8 cellular contexts compared by ENCODE assay signal in the genomic region with DNA sequence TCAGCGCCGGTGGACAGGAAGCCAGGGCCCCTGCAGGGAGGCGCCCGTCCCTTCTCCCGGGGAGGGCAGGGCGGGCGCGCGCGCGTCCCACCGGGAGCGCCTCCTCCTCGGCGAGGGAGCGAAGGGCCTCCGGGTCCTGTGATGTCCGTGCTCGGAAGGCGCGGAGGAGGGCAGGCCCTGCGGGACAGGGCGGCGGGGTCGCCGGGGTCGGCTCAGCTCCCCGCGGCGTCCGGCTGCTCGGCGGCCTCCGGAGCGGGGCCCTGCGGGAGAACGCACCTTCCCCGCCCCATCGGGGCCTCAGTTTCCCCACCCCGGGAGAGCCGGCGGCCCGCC. TPM values are rescaled to one million over a fixed set of nuclear protein-coding genes. Genes with fewer than 3 reads are reported as not detected.
DNase-seq lines count a peak whose midpoint lies in the region; ATAC-seq and TF ChIP-seq lines count a peak whose summit lies in the region.

No MANE protein-coding gene starts in this region.

- H3K4me2 ChIP-seq in mammary epithelial cell (ENCODE audit: insufficient read depth, low read depth, low read length) = peak overlapping the region; percentile 95

- peaks cover 23% of the 10 kb centered on the region for H3K79me2 ChIP-seq in mammary epithelial cell (ENCODE audit: insufficient read depth, low read length)

- TF ChIP-seq CTCF in mammary epithelial cell (conservative IDR thresholded peaks at IDR 0.05 in 1 of 2, IDR thresholded peaks at IDR 0.05 in 1 of 2; ENCODE audit: extremely low read depth in 1 of 2, insufficient read depth in 1 of 2, low read depth in 1 of 2, low read length in 2 of 2) = no peak

- peak overlapping the region; percentile 71 for H3K9ac ChIP-seq in mammary epithelial cell (ENCODE audit: insufficient read depth, low read length)

- peak overlapping the region; percentile 69 to 76 (median 69) for H3K4me3 ChIP-seq in mammary epithelial cell (replicated peaks in 1 of 3; ENCODE audit: insufficient read depth in 1 of 3, low read depth in 2 of 3, low read length in 3 of 3)

- H2AFZ ChIP-seq in mammary epithelial cell (ENCODE audit: low read depth, low read length) = peak overlapping the region; percentile 94

- no TSS peak for BruUV-seq in mammary epithelial cell (replicated peaks; lab: Mats Ljungman, UMichigan)

- intact Hi-C loops in mammary epithelial cell (cut with micrococcal nuclease) = loop anchor here (10.0 kb wide), 1 partner anchor 102 kb away; no protein-coding TSS in a partner anchor

- 4% methylated on average over 5 of the region's 43 CpGs for WGBS in mammary epithelial cell (ENCODE audit: low coverage, missing lambda C conversion rate)

- H3K9me3 ChIP-seq in mammary epithelial cell (replicated peaks; ENCODE audit: insufficient read depth, low read length) = no peaks in the 10 kb centered on the region

- no peaks in the 10 kb centered on the region for H4K20me1 ChIP-seq in mammary epithelial cell (ENCODE audit: insufficient read depth, low read length)

- H3K27ac ChIP-seq in mammary epithelial cell (ENCODE audit: insufficient read depth, low read depth, low read length) (peak overlapping the region; percentile 30), temporal lobe (ENCODE audit: low read depth, low read length) (peak overlapping the region; percentile 19)

- H3K27me3 ChIP-seq in mammary epithelial cell (ENCODE audit: insufficient read depth, low read length) = no peaks in the 10 kb centered on the region

- H3K36me3 ChIP-seq in mammary epithelial cell (ENCODE audit: insufficient read depth, low read length) = no peaks in the 10 kb centered on the region

- DNase-seq in NCI-H82 (lab: John Stamatoyannopoulos, UW) (peak; percentile 44), NCI-H82 treated with DMSO at 0.1 percent for 48 hours (lab: John Stamatoyannopoulos, UW; ENCODE audit: unreplicated experiment) (no peak), NOMO-1 treated with dmso at 0.1 percent for 144 hours (lab: John Stamatoyannopoulos, UW; ENCODE audit: unreplicated experiment) (peak; percentile 39), mammary epithelial cell (peak; percentile 58), left kidney (ENCODE audit: low read depth, low spot score) (peak; percentile 60), activated gamma-delta T cell (lab: John Stamatoyannopoulos, UW) (no peak)

- CTCF ChIA-PET in mammary epithelial cell (lab: Charles Lee; ENCODE audit: low non-redundant PET) = interaction anchor here (0.6 to 0.7 kb wide), 5 partner anchors 19 to 388 kb away, joined by 3 to 14 read pairs (median 7); no protein-coding TSS in a partner anchor

- dilution Hi-C loops in mammary epithelial cell (cut with HindIII; ENCODE audit: low sequenced_read_pairs) = loop anchor here (10.0 kb wide), 1 partner anchor 78 kb away; no protein-coding TSS in a partner anchor

- peaks cover 25% of the 10 kb centered on the region for H3K4me1 ChIP-seq in mammary epithelial cell (ENCODE audit: insufficient read depth, low read length)

- in situ Hi-C loops in mammary epithelial cell (cut with MboI; ENCODE audit: low sequenced_read_pairs in 2 of 2) = no loop called here

- ATAC-seq in HG02610 (IDR thresholded peaks at IDR 0.05; ENCODE audit: unreplicated experiment) = peak; percentile 18

RNA-seq across cellular contexts. Expression of gene EXD3, which starts 0.3 kb away (rescaled TPM):
- 10 to 100 TPM in 1 of 2 donors, 1 to 10 TPM in 1; 9.1 to 10.8 TPM for total RNA-seq in mammary epithelial cell
- polyA plus RNA-seq in mammary epithelial cell = 3.2 TPM
- 0.31 TPM for polyA minus RNA-seq in mammary epithelial cell
- 14.0 TPM for total RNA-seq in temporal lobe

RNA-seq across cellular contexts. Expression of gene NOXA1, which starts 0.6 kb away (rescaled TPM):
- total RNA-seq in mammary epithelial cell (1 to 10 TPM in 1 of 2 donors, under 1 TPM in 1; 0.82 to 2.0 TPM), temporal lobe (2.0 TPM)
- 0.18 TPM for polyA plus RNA-seq in mammary epithelial cell
- not detected for polyA minus RNA-seq in mammary epithelial cell

RNA-seq across cellular contexts. Expression of gene ENTPD8, which starts 18.5 kb away (rescaled TPM):
- total RNA-seq in mammary epithelial cell (under 1 TPM in 1 of 2 donors, not detected in 1; 0.83 TPM), temporal lobe (not detected)
- polyA plus RNA-seq in mammary epithelial cell = 0.02 TPM
- polyA minus RNA-seq in mammary epithelial cell = not detected

RNA-seq across cellular contexts. Expression of gene NSMF, which starts 36.5 kb away (rescaled TPM):
- total RNA-seq in mammary epithelial cell (10 to 100 TPM; 29.7 to 42.0 TPM), temporal lobe (57.0 TPM)
- 28.2 TPM for polyA plus RNA-seq in mammary epithelial cell
- 35.2 TPM for polyA minus RNA-seq in mammary epithelial cell

Comparison
In these comparisons a context has a peak if more than half of its experiments do, and no peak if none do; other contexts are left out.
1. DNase-seq: peak in NCI-H82 (single experiment), NOMO-1 treated with dmso at 0.1 percent for 144 hours (single experiment), mammary epithelial cell (single experiment) and left kidney (single experiment); none in NCI-H82 treated with DMSO at 0.1 percent for 48 hours (single experiment) and activated gamma-delta T cell (single experiment).